ENCODE assay signal across 33 cellular contexts in the genomic region with DNA sequence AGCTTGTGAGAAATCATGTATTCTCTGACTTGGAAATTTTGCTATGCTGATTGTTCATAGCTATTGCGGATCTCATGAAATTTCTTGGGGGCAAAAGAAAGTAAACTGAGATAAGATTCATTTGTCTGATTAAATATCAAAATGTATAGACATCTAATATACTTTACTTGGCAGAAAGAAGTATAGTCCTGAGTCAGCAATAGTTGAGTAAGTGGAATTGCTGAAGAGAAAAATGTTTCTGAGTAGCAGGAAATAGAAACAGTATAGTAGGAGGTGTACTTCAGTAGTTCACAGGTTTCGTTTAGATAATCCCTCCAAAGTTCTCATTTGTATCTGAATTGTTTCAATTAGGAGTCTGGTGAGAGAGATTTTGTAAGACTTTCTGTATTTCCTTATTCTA.
"Had no signal": no experiment of that assay in that cellular context is flagged by ENCODE, and none has a peak within 500 bp of the region (broad histone marks: within the 10 kb centered on the region; RNA-seq: fewer than 3 reads in every experiment).

No MANE protein-coding gene starts in this region.

- H3K4me2 ChIP-seq: smooth muscle cell had no signal

- H3K27me3 Mint-ChIP-seq: natural killer cell treated with Interleukin-12 subunit alpha and Interleukin-12 subunit beta and Interleukin-15 and Interleukin-18, amount 100 ng/mL, for 72 hours; progenitor cell of endocrine pancreas; stimulated activated memory B cell treated with anti-CD40 and anti-IgM and Interleukin-4, amounts not matched to agents 10 μg/mL and 1 μg/mL and 100 μg/mL, for 72 hours; stimulated activated naive CD8-positive, alpha-beta T cell treated with anti-CD3 and anti-CD28 coated beads, Interleukin-15, amount 100 ng/mL, for 72 hours; type B pancreatic cell had no signal

- H3K4me1 Mint-ChIP-seq: naive thymus-derived CD8-positive, alpha-beta T cell; nephron progenitor cell; neural crest cell; stimulated activated memory B cell treated with anti-CD40 and anti-IgM and Interleukin-4, amounts not matched to agents 10 μg/mL and 1 μg/mL and 100 μg/mL, for 72 hours; stimulated activated naive CD8-positive, alpha-beta T cell treated with anti-CD3 and anti-CD28 coated beads, Interleukin-15, amount 100 ng/mL, for 72 hours had no signal

- H3K36me3 ChIP-seq: neutrophil, ovary, spleen, suprapubic skin, tibial artery, transverse colon, upper lobe of right lung, uterus had no signal

- H3K9ac ChIP-seq: parathyroid adenoma had no signal

- H3K36me3 Mint-ChIP-seq: naive thymus-derived CD8-positive, alpha-beta T cell; natural killer cell treated with Interleukin-12 subunit alpha and Interleukin-12 subunit beta and Interleukin-15 and Interleukin-18, amount 100 ng/mL, for 72 hours; stimulated activated memory B cell treated with anti-CD40 and anti-IgM and Interleukin-4, amounts not matched to agents 10 μg/mL and 1 μg/mL and 100 μg/mL, for 72 hours; type B pancreatic cell had no signal

- H3K4me3 ChIP-seq: ovary, psoas muscle, skin epidermis, smooth muscle cell, spleen, suprapubic skin, testis, tibial artery, transverse colon, upper lobe of right lung, uterus had no signal

- H3K27ac ChIP-seq: neutrophil, ovary, parathyroid adenoma, psoas muscle, skin epidermis, spleen, suprapubic skin, testis, tibial artery, transverse colon, upper lobe of right lung, uterus had no signal

- H3K27ac Mint-ChIP-seq: naive thymus-derived CD8-positive, alpha-beta T cell; natural killer cell treated with Interleukin-12 subunit alpha and Interleukin-12 subunit beta and Interleukin-15 and Interleukin-18, amount 100 ng/mL, for 72 hours; nephron progenitor cell; progenitor cell of endocrine pancreas; stimulated activated memory B cell treated with anti-CD40 and anti-IgM and Interleukin-4, amounts not matched to agents 10 μg/mL and 1 μg/mL and 100 μg/mL, for 72 hours; stimulated activated naive CD8-positive, alpha-beta T cell treated with anti-CD3 and anti-CD28 coated beads, Interleukin-15, amount 100 ng/mL, for 72 hours; type B pancreatic cell had no signal

- H3K4me3 Mint-ChIP-seq: naive thymus-derived CD8-positive, alpha-beta T cell; natural killer cell treated with Interleukin-12 subunit alpha and Interleukin-12 subunit beta and Interleukin-15 and Interleukin-18, amount 100 ng/mL, for 72 hours; nephron progenitor cell; neural crest cell; stimulated activated memory B cell treated with anti-CD40 and anti-IgM and Interleukin-4, amounts not matched to agents 10 μg/mL and 1 μg/mL and 100 μg/mL, for 72 hours; stimulated activated naive CD8-positive, alpha-beta T cell treated with anti-CD3 and anti-CD28 coated beads, Interleukin-15, amount 100 ng/mL, for 72 hours; type B pancreatic cell had no signal

- H3K79me2 ChIP-seq: parathyroid adenoma had no signal

- H2AFZ ChIP-seq: parathyroid adenoma had no signal

- H3K4me1 ChIP-seq: parathyroid adenoma, psoas muscle, spleen, suprapubic skin, testis, tibial artery, transverse colon, upper lobe of right lung, uterus had no signal

- DNase-seq: naive thymus-derived CD8-positive, alpha-beta T cell; nephron progenitor cell; nucleus accumbens; ovary; posterior cingulate gyrus; psoas muscle; right cardiac atrium; spleen; stimulated activated CD4-positive, alpha-beta T cell treated with anti-CD3 and anti-CD28 coated beads, Interleukin-12 subunit alpha, Interleukin-12 subunit beta, amount 100 ng/mL, for 4 hours; stimulated activated CD4-positive, alpha-beta T cell treated with anti-CD3 and anti-CD28 coated beads, Interleukin-1b, Interleukin-23, amount 100 ng/mL, for 48 hours; stimulated activated CD4-positive, alpha-beta T cell treated with anti-CD3 and anti-CD28 coated beads, Interleukin-4, amount 100 ng/mL, for 1 hour; stimulated activated CD4-positive, alpha-beta T cell treated with anti-CD3 and anti-CD28 coated beads, Interleukin-4, amount 100 ng/mL, for 4 hours; stimulated activated CD8-positive, alpha-beta memory T cell treated with anti-CD3 and anti-CD28 coated beads, Interleukin-4, amount 100 ng/mL, for 48 hours; stimulated activated naive CD4-positive, alpha-beta T cell; stimulated activated naive CD8-positive, alpha-beta T cell treated with anti-CD3 and anti-CD28 coated beads, Interleukin-15, amount 100 ng/mL, for 72 hours; stimulated activated naive CD8-positive, alpha-beta T cell treated with anti-CD3 and anti-CD28 coated beads, Interleukin-15, Interleukin-2, amounts not matched to agents 100 U/mL and 50 U/mL, for 24 hours; substantia nigra; testis; tibial artery; transverse colon; upper lobe of right lung; uterus had no signal

- ATAC-seq: naive thymus-derived CD8-positive, alpha-beta T cell; natural killer cell treated with Interleukin-12 subunit alpha and Interleukin-12 subunit beta and Interleukin-15 and Interleukin-18, amount 100 ng/mL, for 72 hours; psoas muscle; right cardiac atrium; sciatic nerve; stimulated activated memory B cell treated with anti-CD40 and anti-IgM and Interleukin-4, amounts not matched to agents 10 μg/mL and 1 μg/mL and 100 μg/mL, for 72 hours; stimulated activated naive CD8-positive, alpha-beta T cell treated with anti-CD3 and anti-CD28 coated beads, Interleukin-15, amount 100 ng/mL, for 72 hours; stimulated activated naive CD8-positive, alpha-beta T cell treated with anti-CD3 and anti-CD28 coated beads, Interleukin-15, Interleukin-2, amounts not matched to agents 100 U/mL and 50 U/mL, for 24 hours; upper lobe of right lung had no signal

- H3K27me3 ChIP-seq: neutrophil, ovary, spleen, suprapubic skin, testis, tibial artery, transverse colon, upper lobe of right lung, uterus had no signal

- H3K9me3 ChIP-seq: neutrophil, ovary, suprapubic skin, testis, tibial artery, upper lobe of right lung, uterus had no signal
